Comparison of ENCODE assay signal across 8 cellular contexts in genomic region chr18:9825571-9826073, GRCh38.
DNase-seq lines count a peak whose midpoint lies in the region; ATAC-seq, FAIRE-seq and TF ChIP-seq lines count a peak whose summit lies in the region.

No MANE protein-coding gene starts in this region.

- no peak for DNase-seq in GM12891 (ENCODE audit: insufficient read length, low spot score)
- peak; percentile 95 for DNase-seq in SIG-M5 treated with dmso at 0.1 percent for 504 hours (lab: John Stamatoyannopoulos, UW; ENCODE audit: unreplicated experiment)
- peak; percentile 90 to 92 for DNase-seq in foreskin fibroblast
- peak; percentile 87 for DNase-seq in skeletal muscle cell (ENCODE audit: low read depth)
- no peak for DNase-seq in NCI-H146 (lab: John Stamatoyannopoulos, UW)
- no peak for DNase-seq in stimulated activated CD8-positive, alpha-beta memory T cell treated with anti-CD3 and anti-CD28 coated beads, Interleukin-4, amount 100 ng/mL, for 48 hours
- DNase-seq in SHP77 (lab: John Stamatoyannopoulos, UW): no peak

- no peak for FAIRE-seq in GM12891 (lab: Jason Lieb, UNC)

- no peak for ATAC-seq in GM21619 (IDR thresholded peaks at IDR 0.05; ENCODE audit: unreplicated experiment)

- H3K4me3 ChIP-seq in foreskin fibroblast (ENCODE audit: low read depth in 1 of 2, low read length in 2 of 2) (no peak overlapping the region), skeletal muscle cell (ENCODE audit: low read depth, low read length) (no peak overlapping the region)

- TF ChIP-seq CTCF in foreskin fibroblast (IDR thresholded peaks at IDR 0.05; ENCODE audit: low read depth, low read length): no peak

- TF ChIP-seq POLR2A in GM12891 (IDR thresholded peaks at IDR 0.05; ENCODE audit: low read depth, low read length): no peak

TF ChIP-seq in GM12891, 5 proteins besides CTCF, POLR2A, EP300 and RAD21:
- TF ChIP-seq PAX5 (IDR thresholded peaks at IDR 0.05; ENCODE audit: insufficient read depth, low read length, severe bottlenecking) (no peak), SPI1 (IDR thresholded peaks at IDR 0.05; ENCODE audit: low read depth, low read length) (peak; percentile 72)

Comparison
In these comparisons a context has a peak if more than half of its experiments do, and no peak if none do; other contexts are left out.
1. DNase-seq: peak in SIG-M5 treated with dmso at 0.1 percent for 504 hours (single experiment), foreskin fibroblast (2 of 2) and skeletal muscle cell (single experiment); none in GM12891 (single experiment), NCI-H146 (single experiment), stimulated activated CD8-positive, alpha-beta memory T cell treated with anti-CD3 and anti-CD28 coated beads, Interleukin-4, amount 100 ng/mL, for 48 hours (single experiment) and SHP77 (0 of 2).